In the genomic region with DNA sequence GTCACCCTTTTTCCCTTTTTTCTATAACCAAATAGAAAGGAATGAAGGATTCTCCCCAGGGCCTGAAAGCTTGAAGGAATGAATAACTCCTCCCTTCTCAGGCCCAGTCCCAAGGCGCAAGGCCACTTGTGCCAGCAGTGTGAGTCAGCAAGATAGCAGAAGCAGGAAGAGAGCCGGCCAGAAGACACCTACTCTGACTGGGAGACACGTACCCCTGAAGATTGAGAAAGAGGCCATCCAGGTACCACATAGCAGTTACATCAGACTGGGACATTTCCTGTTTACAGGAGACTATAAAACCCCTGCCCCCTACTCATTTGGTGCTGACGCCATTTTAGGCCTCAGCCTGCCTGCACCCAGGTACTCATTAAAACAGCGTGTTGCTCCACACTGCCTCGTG, we compare ENCODE assay signal across 1 cellular context.
A peak's percentile ranks its signal among the peaks of the same experiment; 100 is the strongest.
TF ChIP-seq lines count a peak whose summit lies in the region.

No MANE protein-coding gene starts in this region.

TF ChIP-seq in HCT116, 20 proteins besides CTCF, POLR2A, EP300 and RAD21 (continued from another document):
- TF ChIP-seq, protein P1, sequence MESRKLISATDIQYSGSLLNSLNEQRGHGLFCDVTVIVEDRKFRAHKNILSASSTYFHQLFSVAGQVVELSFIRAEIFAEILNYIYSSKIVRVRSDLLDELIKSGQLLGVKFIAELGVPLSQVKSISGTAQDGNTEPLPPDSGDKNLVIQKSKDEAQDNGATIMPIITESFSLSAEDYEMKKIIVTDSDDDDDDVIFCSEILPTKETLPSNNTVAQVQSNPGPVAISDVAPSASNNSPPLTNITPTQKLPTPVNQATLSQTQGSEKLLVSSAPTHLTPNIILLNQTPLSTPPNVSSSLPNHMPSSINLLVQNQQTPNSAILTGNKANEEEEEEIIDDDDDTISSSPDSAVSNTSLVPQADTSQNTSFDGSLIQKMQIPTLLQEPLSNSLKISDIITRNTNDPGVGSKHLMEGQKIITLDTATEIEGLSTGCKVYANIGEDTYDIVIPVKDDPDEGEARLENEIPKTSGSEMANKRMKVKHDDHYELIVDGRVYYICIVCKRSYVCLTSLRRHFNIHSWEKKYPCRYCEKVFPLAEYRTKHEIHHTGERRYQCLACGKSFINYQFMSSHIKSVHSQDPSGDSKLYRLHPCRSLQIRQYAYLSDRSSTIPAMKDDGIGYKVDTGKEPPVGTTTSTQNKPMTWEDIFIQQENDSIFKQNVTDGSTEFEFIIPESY (IDR thresholded peaks at IDR 0.05; ENCODE audit: extremely low read depth, insufficient replicate concordance, low read length), result no peak
- TF ChIP-seq, protein P2, sequence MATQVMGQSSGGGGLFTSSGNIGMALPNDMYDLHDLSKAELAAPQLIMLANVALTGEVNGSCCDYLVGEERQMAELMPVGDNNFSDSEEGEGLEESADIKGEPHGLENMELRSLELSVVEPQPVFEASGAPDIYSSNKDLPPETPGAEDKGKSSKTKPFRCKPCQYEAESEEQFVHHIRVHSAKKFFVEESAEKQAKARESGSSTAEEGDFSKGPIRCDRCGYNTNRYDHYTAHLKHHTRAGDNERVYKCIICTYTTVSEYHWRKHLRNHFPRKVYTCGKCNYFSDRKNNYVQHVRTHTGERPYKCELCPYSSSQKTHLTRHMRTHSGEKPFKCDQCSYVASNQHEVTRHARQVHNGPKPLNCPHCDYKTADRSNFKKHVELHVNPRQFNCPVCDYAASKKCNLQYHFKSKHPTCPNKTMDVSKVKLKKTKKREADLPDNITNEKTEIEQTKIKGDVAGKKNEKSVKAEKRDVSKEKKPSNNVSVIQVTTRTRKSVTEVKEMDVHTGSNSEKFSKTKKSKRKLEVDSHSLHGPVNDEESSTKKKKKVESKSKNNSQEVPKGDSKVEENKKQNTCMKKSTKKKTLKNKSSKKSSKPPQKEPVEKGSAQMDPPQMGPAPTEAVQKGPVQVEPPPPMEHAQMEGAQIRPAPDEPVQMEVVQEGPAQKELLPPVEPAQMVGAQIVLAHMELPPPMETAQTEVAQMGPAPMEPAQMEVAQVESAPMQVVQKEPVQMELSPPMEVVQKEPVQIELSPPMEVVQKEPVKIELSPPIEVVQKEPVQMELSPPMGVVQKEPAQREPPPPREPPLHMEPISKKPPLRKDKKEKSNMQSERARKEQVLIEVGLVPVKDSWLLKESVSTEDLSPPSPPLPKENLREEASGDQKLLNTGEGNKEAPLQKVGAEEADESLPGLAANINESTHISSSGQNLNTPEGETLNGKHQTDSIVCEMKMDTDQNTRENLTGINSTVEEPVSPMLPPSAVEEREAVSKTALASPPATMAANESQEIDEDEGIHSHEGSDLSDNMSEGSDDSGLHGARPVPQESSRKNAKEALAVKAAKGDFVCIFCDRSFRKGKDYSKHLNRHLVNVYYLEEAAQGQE (IDR thresholded peaks at IDR 0.05; ENCODE audit: low read depth), result no peak
- TF ChIP-seq POLR2AphosphoS5 (IDR thresholded peaks at IDR 0.05; ENCODE audit: low read depth, low read length) (peak; percentile 68), YY1 (IDR thresholded peaks at IDR 0.05; ENCODE audit: extremely low read depth, insufficient replicate concordance, low read depth, low read length) (peak; percentile 31), CBX3 (IDR thresholded peaks at IDR 0.05; ENCODE audit: low read depth) (peak; percentile 85), ELF1 (IDR thresholded peaks at IDR 0.05; ENCODE audit: borderline replicate concordance, low read depth) (peak; percentile 54; the same call in 1 of the 2 replicates), FOSL1 (IDR thresholded peaks at IDR 0.05; ENCODE audit: low read depth) (peak; percentile 69), EGR1 (IDR thresholded peaks at IDR 0.05; ENCODE audit: low read depth) (no peak), CEBPB (IDR thresholded peaks at IDR 0.05; ENCODE audit: low read depth) (peak; percentile 94), ZFX (IDR thresholded peaks at IDR 0.05) (peak; percentile 41), JUND (IDR thresholded peaks at IDR 0.05) (peak; percentile 61), TCF7L2 (IDR thresholded peaks at IDR 0.05; ENCODE audit: borderline replicate concordance, extremely low read depth, insufficient read depth, insufficient read length) (no peak)
- TF ChIP-seq, protein P3, sequence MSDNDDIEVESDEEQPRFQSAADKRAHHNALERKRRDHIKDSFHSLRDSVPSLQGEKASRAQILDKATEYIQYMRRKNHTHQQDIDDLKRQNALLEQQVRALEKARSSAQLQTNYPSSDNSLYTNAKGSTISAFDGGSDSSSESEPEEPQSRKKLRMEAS (IDR thresholded peaks at IDR 0.05), result 0 out of 2 replicates have a peak, but pooled peaks have one; percentile 48
